In genomic region chr6:7165736-7166296, GRCh38 we compare ENCODE assay signal across 13 cellular contexts. TPM values are rescaled to one million over a fixed set of nuclear protein-coding genes. Genes with fewer than 3 reads are reported as not detected.
A peak's percentile ranks its signal among the peaks of the same experiment; 100 is the strongest.
DNase-seq lines count a peak whose midpoint lies in the region; ATAC-seq and TF ChIP-seq lines count a peak whose summit lies in the region.
"Had no signal": no experiment of that assay in that cellular context is flagged by ENCODE, and none has a peak within 500 bp of the region (broad histone marks: within the 10 kb centered on the region; RNA-seq: fewer than 3 reads in every experiment).

No MANE protein-coding gene starts in this region.

- ATAC-seq in gastroesophageal sphincter (no peak), GM18502 (IDR thresholded peaks at IDR 0.05; ENCODE audit: poor library complexity, unreplicated experiment) (no peak)
- ATAC-seq: stimulated activated effector memory CD8-positive, alpha-beta T cell treated with anti-CD3 and anti-CD28 coated beads, Interleukin-12 subunit alpha, Interleukin-12 subunit beta, amount 100 ng/mL, for 72 hours had no signal

- no TSS peak for BruUV-seq in Caco-2 (replicated peaks; lab: Mats Ljungman, UMichigan)

- H3K4me3 ChIP-seq in Caco-2 (ENCODE audit: low read depth, low read length), result no peak overlapping the region
- H3K4me3 ChIP-seq in gastroesophageal sphincter, result no peak overlapping the region

- H3K9me3 ChIP-seq in Caco-2 (no peaks in the 10 kb centered on the region), gastroesophageal sphincter (no peaks in the 10 kb centered on the region)

- intact Hi-C loops in Caco-2 (cut with micrococcal nuclease; ENCODE audit: unreplicated experiment), result no loop called here

- H3K27ac ChIP-seq in gastroesophageal sphincter, result peak overlapping the region in 3 of 4 donors; percentile 64 to 80 (median 69)
- H3K27ac ChIP-seq: epithelial cell of prostate had no signal

- WGBS in gastroesophageal sphincter (ENCODE audit: low coverage in 1 of 2), 2 donors, result 67% methylated on average over 1 of the region's 5 CpGs; no CpG with 5 or more reads in 1 of the 2 donors

- H3K4me1 Mint-ChIP-seq in Caco-2 (ENCODE audit: low read depth, unreplicated experiment), result peaks cover 51% of the 10 kb centered on the region
- H3K4me1 Mint-ChIP-seq in progenitor cell of endocrine pancreas (ENCODE audit: low read depth), result peaks cover 72% of the 10 kb centered on the region

- POLR2A ChIA-PET in Caco-2 (lab: Charles Lee), result no interaction called here

- CTCF ChIA-PET in Caco-2 (lab: Charles Lee), result no interaction called here

- H3K27me3 ChIP-seq in Caco-2 (replicated peaks; ENCODE audit: control insufficient read depth, insufficient read depth, low read length) (no peaks in the 10 kb centered on the region), gastroesophageal sphincter (no peaks in the 10 kb centered on the region)

- H3K4me1 ChIP-seq in Caco-2 (peaks cover 51% of the 10 kb centered on the region), gastroesophageal sphincter (peaks cover 26 to 100% (median 48%) of the 10 kb centered on the region in 3 donors)

- H3K27ac Mint-ChIP-seq in Caco-2 (ENCODE audit: unreplicated experiment) (peak overlapping the region; percentile 87), progenitor cell of endocrine pancreas (peak overlapping the region; percentile 84)
- H3K27ac Mint-ChIP-seq: activated CD4-positive, alpha-beta memory T cell treated with anti-CD3 and anti-CD28 coated beads, Interleukin-2, amount 10 ng/mL, durations not matched to agents 7 days and 5 days; stimulated activated effector memory CD8-positive, alpha-beta T cell treated with anti-CD3 and anti-CD28 coated beads, Interleukin-12 subunit alpha, Interleukin-12 subunit beta, amount 100 ng/mL, for 72 hours had no signal

- H3K4me3 Mint-ChIP-seq in Caco-2 (ENCODE audit: unreplicated experiment) (no peak overlapping the region), progenitor cell of endocrine pancreas (ENCODE audit: low read depth) (no peak overlapping the region)
- H3K4me3 Mint-ChIP-seq: activated CD4-positive, alpha-beta memory T cell treated with anti-CD3 and anti-CD28 coated beads, Interleukin-2, amount 10 ng/mL, durations not matched to agents 7 days and 5 days; stimulated activated effector memory CD8-positive, alpha-beta T cell treated with anti-CD3 and anti-CD28 coated beads, Interleukin-12 subunit alpha, Interleukin-12 subunit beta, amount 100 ng/mL, for 72 hours had no signal

- no peak for TF ChIP-seq CTCF in Caco-2 (IDR thresholded peaks at IDR 0.05; ENCODE audit: insufficient read depth in 1 of 2, low read depth in 1 of 2, low read length in 1 of 2, severe bottlenecking in 1 of 2, unreplicated experiment in 1 of 2)
- no peak for TF ChIP-seq CTCF in gastroesophageal sphincter (IDR thresholded peaks at IDR 0.05)
- no peak for TF ChIP-seq CTCF in progenitor cell of endocrine pancreas (IDR thresholded peaks at IDR 0.05; ENCODE audit: unreplicated experiment)

- H3K27me3 Mint-ChIP-seq in Caco-2 (ENCODE audit: insufficient read depth, unreplicated experiment) (no peaks in the 10 kb centered on the region), progenitor cell of endocrine pancreas (no peaks in the 10 kb centered on the region)
- H3K27me3 Mint-ChIP-seq: activated CD4-positive, alpha-beta memory T cell treated with anti-CD3 and anti-CD28 coated beads, Interleukin-2, amount 10 ng/mL, durations not matched to agents 7 days and 5 days had no signal

- H3K36me3 Mint-ChIP-seq in Caco-2 (ENCODE audit: insufficient read depth, unreplicated experiment), result peaks cover 34% of the 10 kb centered on the region
- H3K36me3 Mint-ChIP-seq in progenitor cell of endocrine pancreas (ENCODE audit: insufficient read depth), result peaks cover 2% of the 10 kb centered on the region

- DNase-seq in Caco-2 (no peak), OCI-M1 (lab: John Stamatoyannopoulos, UW) (peak; percentile 79), progenitor cell of endocrine pancreas (ENCODE audit: low spot score, unreplicated experiment) (no peak), AG08395 (ENCODE audit: low spot score) (no peak), SW 1271 (lab: John Stamatoyannopoulos, UW) (no peak), HK-2 (ENCODE audit: unreplicated experiment) (no peak)
- DNase-seq: activated CD4-positive, alpha-beta memory T cell treated with anti-CD3 and anti-CD28 coated beads, Interleukin-2, amount 10 ng/mL, durations not matched to agents 7 days and 5 days; DND-41; NCI-H1092 treated with DMSO at 0.1 percent for 48 hours had no signal

- no peaks in the 10 kb centered on the region for H3K36me3 ChIP-seq in Caco-2 (ENCODE audit: control insufficient read depth, insufficient read depth, low read length)
- no peaks in the 10 kb centered on the region for H3K36me3 ChIP-seq in gastroesophageal sphincter

- TF ChIP-seq EP300 in gastroesophageal sphincter (IDR thresholded peaks at IDR 0.05), result no peak

- no peak for TF ChIP-seq POLR2A in gastroesophageal sphincter (IDR thresholded peaks at IDR 0.05)

- H3K9me3 Mint-ChIP-seq in Caco-2 (ENCODE audit: unreplicated experiment), result no peaks in the 10 kb centered on the region
- no peaks in the 10 kb centered on the region for H3K9me3 Mint-ChIP-seq in progenitor cell of endocrine pancreas (ENCODE audit: low read depth)
- H3K9me3 Mint-ChIP-seq: activated CD4-positive, alpha-beta memory T cell treated with anti-CD3 and anti-CD28 coated beads, Interleukin-2, amount 10 ng/mL, durations not matched to agents 7 days and 5 days; stimulated activated effector memory CD8-positive, alpha-beta T cell treated with anti-CD3 and anti-CD28 coated beads, Interleukin-12 subunit alpha, Interleukin-12 subunit beta, amount 100 ng/mL, for 72 hours had no signal

RNA-seq across cellular contexts. Expression of gene RREB1, which starts 58.1 kb away (rescaled TPM):
- total RNA-seq in Caco-2 (2022), result 48.6 and 51.1 TPM in 2 replicates
- 10 to 100 TPM; 20.3 to 40.8 (median 28.1) TPM for total RNA-seq in gastroesophageal sphincter
- total RNA-seq in progenitor cell of endocrine pancreas, result 67.2 and 71.7 TPM in 2 replicates
